8 cellular contexts compared by ENCODE assay signal in genomic region chr1:115089443-115090340, GRCh38.
DNase-seq lines count a peak whose midpoint lies in the region; ATAC-seq and TF ChIP-seq lines count a peak whose summit lies in the region.

Gene TSPAN2 (minus strand): TSS chr1:115089503. CDS start chr1:115089432, 71 bp downstream.

- H3K4me3 ChIP-seq in cardiac fibroblast (replicated peaks in 1 of 2; ENCODE audit: low read depth in 2 of 2, low read length in 2 of 2), result peak within 1 kb of the TSS; percentile 34 to 44

- DNase-seq in NCI-H82 (lab: John Stamatoyannopoulos, UW), result peak; percentile 45
- no peak for DNase-seq in NCI-H82 treated with DMSO at 0.1 percent for 48 hours (lab: John Stamatoyannopoulos, UW; ENCODE audit: unreplicated experiment)
- peak in 1 of 2 donors; percentile 17 for DNase-seq in cardiac fibroblast (ENCODE audit: low read depth in 2 of 2)
- peak; percentile 86 for DNase-seq in kidney glomerular epithelial cell (lab: John Stamatoyannopoulos, UW)
- DNase-seq in stimulated activated CD4-positive, alpha-beta T cell treated with anti-CD3 and anti-CD28 coated beads, Interleukin-2, amount 100 ng/mL, for 24 hours, result peak; percentile 50 to 53
- no peak for DNase-seq in OCI-M2 (lab: John Stamatoyannopoulos, UW; ENCODE audit: unreplicated experiment)

- ATAC-seq in GM18511 (IDR thresholded peaks at IDR 0.05; ENCODE audit: unreplicated experiment), result no peak

- peak within 1 kb of the TSS; percentile 37; the same call in 1 of the 2 replicates for H3K27ac ChIP-seq in VCaP

- TF ChIP-seq CTCF in VCaP (conservative IDR thresholded peaks at IDR 0.05) (peak; percentile 36), cardiac fibroblast (IDR thresholded peaks at IDR 0.05; ENCODE audit: low read depth, low read length) (peak; percentile 25)

Comparison
In these comparisons a context has a peak if more than half of its experiments do, and no peak if none do; other contexts are left out.
1. DNase-seq: peak in NCI-H82 (single experiment), kidney glomerular epithelial cell (single experiment) and stimulated activated CD4-positive, alpha-beta T cell treated with anti-CD3 and anti-CD28 coated beads, Interleukin-2, amount 100 ng/mL, for 24 hours (2 of 2); none in NCI-H82 treated with DMSO at 0.1 percent for 48 hours (single experiment) and OCI-M2 (single experiment).